9 cellular contexts compared by ENCODE assay signal in the genomic region with DNA sequence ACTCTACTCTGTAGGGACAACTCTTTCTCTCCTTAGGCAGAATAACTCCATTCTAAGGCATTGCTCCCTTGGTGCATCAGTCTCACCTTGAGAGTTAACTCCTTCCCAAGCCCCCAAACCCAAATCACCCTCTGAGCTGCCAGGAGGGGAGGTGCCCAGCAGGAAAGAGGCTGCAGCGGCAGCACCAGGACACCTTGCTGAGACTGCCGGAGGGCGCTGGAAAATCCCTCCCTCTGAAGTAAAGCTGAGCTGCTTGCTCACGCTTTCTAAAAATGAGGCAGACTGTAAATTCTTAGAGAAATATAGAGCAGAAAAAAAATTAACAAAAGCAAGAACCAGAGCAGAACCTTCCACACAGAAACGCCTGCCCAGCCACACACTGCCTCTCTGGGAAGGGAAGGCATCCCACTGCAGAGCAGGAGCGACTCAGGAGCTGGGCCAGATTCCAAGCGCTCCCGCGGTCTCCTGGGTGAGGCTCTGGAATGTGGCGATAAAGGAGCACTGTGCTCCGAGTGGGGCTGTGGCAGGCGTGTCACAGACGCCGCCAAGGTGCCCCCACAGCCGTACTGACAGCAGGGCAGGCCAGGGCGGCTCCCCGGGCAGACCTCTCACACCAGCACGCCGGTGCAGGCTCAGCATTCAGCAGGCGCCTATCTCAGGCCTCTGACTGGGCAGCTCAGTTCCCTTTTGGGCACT.
DNase-seq lines count a peak whose midpoint lies in the region; ATAC-seq and TF ChIP-seq lines count a peak whose summit lies in the region.
"Had no signal": no experiment of that assay in that cellular context is flagged by ENCODE, and none has a peak within 500 bp of the region (broad histone marks: within the 10 kb centered on the region; RNA-seq: fewer than 3 reads in every experiment).

No MANE protein-coding gene starts in this region.

- BruUV-seq in A673 (replicated peaks; lab: Mats Ljungman, UMichigan): no TSS peak

- H3K36me3 ChIP-seq in GM23338 (ENCODE audit: insufficient read depth) (no peaks in the 10 kb centered on the region), ascending aorta (no peaks in the 10 kb centered on the region), psoas muscle (ENCODE audit: insufficient read depth in 1 of 2, low read depth in 1 of 2) (no peaks in the 10 kb centered on the region), A673 (ENCODE audit: insufficient read depth, low read length, poor library complexity, severe bottlenecking) (no peaks in the 10 kb centered on the region)

- peaks cover 30% of the 10 kb centered on the region for H3K4me1 Mint-ChIP-seq in GM23338
- peaks cover 0 to 6% (median 3%) of the 10 kb centered on the region in 4 donors for H3K4me1 Mint-ChIP-seq in naive thymus-derived CD8-positive, alpha-beta T cell

- ATAC-seq in GM23338 (peak; percentile 73), left ventricle myocardium superior (peak; percentile 95), psoas muscle (peak; percentile 52 to 63 (median 57)), GM21526 (IDR thresholded peaks at IDR 0.05; ENCODE audit: low FRiP score, unreplicated experiment) (no peak)
- ATAC-seq in naive thymus-derived CD8-positive, alpha-beta T cell: no peak

- peaks cover 4% of the 10 kb centered on the region for H3K27me3 Mint-ChIP-seq in GM23338 (ENCODE audit: insufficient read depth, low read depth, poor library complexity)
- peaks cover 0 to 58% (median 18%) of the 10 kb centered on the region in 5 donors for H3K27me3 Mint-ChIP-seq in naive thymus-derived CD8-positive, alpha-beta T cell

- CTCF ChIA-PET in A673 (lab: Charles Lee): no interaction called here

- H4K20me1 ChIP-seq in GM23338 (replicated peaks; ENCODE audit: insufficient read depth): 0 out of 2 replicates have a peak, but pooled peaks cover 7% of the 10 kb centered on the region

- H3K4me1 ChIP-seq in GM23338 (ENCODE audit: insufficient read depth) (peaks cover 28% of the 10 kb centered on the region), ascending aorta (peaks cover 7 to 11% of the 10 kb centered on the region in 2 donors), psoas muscle (peaks cover 34% of the 10 kb centered on the region), A673 (ENCODE audit: insufficient read depth, low read length, poor library complexity, severe bottlenecking) (no peaks in the 10 kb centered on the region)

- peak overlapping the region; percentile 89 for H3K27ac Mint-ChIP-seq in GM23338
- no peak overlapping the region for H3K27ac Mint-ChIP-seq in naive thymus-derived CD8-positive, alpha-beta T cell

- H3K36me3 Mint-ChIP-seq in GM23338 (ENCODE audit: low read depth): no peaks in the 10 kb centered on the region
- H3K36me3 Mint-ChIP-seq in naive thymus-derived CD8-positive, alpha-beta T cell: no peaks in the 10 kb centered on the region

- H3K9me3 ChIP-seq in ascending aorta: no peaks in the 10 kb centered on the region
- H3K9me3 ChIP-seq in psoas muscle: no peaks in the 10 kb centered on the region
- H3K9me3 ChIP-seq in A673 (ENCODE audit: low read depth, low read length, poor library complexity, severe bottlenecking): no peaks in the 10 kb centered on the region

- H3K27ac ChIP-seq in GM23338 (ENCODE audit: low read depth) (peak overlapping the region; percentile 77), ascending aorta (peak overlapping the region; percentile 69 to 75), psoas muscle (peak overlapping the region; percentile 41), A673 (ENCODE audit: low read depth, low read length, poor library complexity, severe bottlenecking) (no peak overlapping the region)
- H3K27ac ChIP-seq: VCaP had no signal

- TF ChIP-seq CTCF in GM23338 (conservative IDR thresholded peaks at IDR 0.05; ENCODE audit: low read depth in 2 of 2): no peak
- TF ChIP-seq CTCF in ascending aorta (IDR thresholded peaks at IDR 0.05): no peak
- TF ChIP-seq CTCF in psoas muscle (IDR thresholded peaks at IDR 0.05): no peak
- no peak for TF ChIP-seq CTCF in A673 (conservative IDR thresholded peaks at IDR 0.05; ENCODE audit: low read depth, low read length)

- intact Hi-C loops in ascending aorta (cut with DNase I): loop anchor here (5.0 kb wide), 1 partner anchor 87 kb away; no protein-coding TSS in a partner anchor
- intact Hi-C loops in left ventricle myocardium superior (cut with micrococcal nuclease): no loop called here
- intact Hi-C loops in psoas muscle (cut with DNase I): no loop called here
- intact Hi-C loops in A673 (cut with micrococcal nuclease; ENCODE audit: unreplicated experiment): no loop called here

- DNase-seq in GM23338 (ENCODE audit: low spot score) (peak; percentile 42), ascending aorta (ENCODE audit: low spot score in 2 of 2) (peak in 1 of 2 donors; percentile 77), left ventricle myocardium superior (peak; percentile 90), psoas muscle (peak; percentile 58 to 69), activated gamma-delta T cell treated with Interleukin-2 at 50 U/mL for 16 hours (no peak), A673 (ENCODE audit: low spot score) (no peak)
- DNase-seq in naive thymus-derived CD8-positive, alpha-beta T cell: no peak

- no peaks in the 10 kb centered on the region for H3K79me2 ChIP-seq in GM23338 (replicated peaks; ENCODE audit: insufficient read depth)

- POLR2A ChIA-PET in naive thymus-derived CD8-positive, alpha-beta T cell (lab: Charles Lee): no interaction called here
- POLR2A ChIA-PET in A673 (lab: Charles Lee; ENCODE audit: low non-redundant PET): interaction anchor here (0.7 kb wide), 1 partner anchor 25 kb away, joined by 4 read pairs; no protein-coding TSS in a partner anchor

- H3K4me3 Mint-ChIP-seq in GM23338: 0 out of 3 replicates have a peak overlapping the region, but pooled peaks have one; percentile 35
- H3K4me3 Mint-ChIP-seq in naive thymus-derived CD8-positive, alpha-beta T cell: no peak overlapping the region

- H3K9me2 ChIP-seq in GM23338 (ENCODE audit: insufficient read depth): no peaks in the 10 kb centered on the region

- no peaks in the 10 kb centered on the region for H3K9me3 Mint-ChIP-seq in GM23338
- H3K9me3 Mint-ChIP-seq in naive thymus-derived CD8-positive, alpha-beta T cell: peaks cover 0 to 2% (median 0%) of the 10 kb centered on the region in 9 donors

- H3K27me3 ChIP-seq in GM23338 (ENCODE audit: insufficient read depth): no peaks in the 10 kb centered on the region
- H3K27me3 ChIP-seq in ascending aorta: no peaks in the 10 kb centered on the region
- H3K27me3 ChIP-seq in psoas muscle (ENCODE audit: insufficient read depth in 3 of 3, low read length in 2 of 3): no peaks in the 10 kb centered on the region
- peaks cover 90% of the 10 kb centered on the region for H3K27me3 ChIP-seq in A673 (replicated peaks; ENCODE audit: insufficient read depth, low read depth, low read length, poor library complexity)

- peak overlapping the region; percentile 43; the same call in 1 of the 2 replicates for H3K4me2 ChIP-seq in GM23338

- H3K4me3 ChIP-seq in GM23338: no peak overlapping the region
- peak overlapping the region in 1 of 2 donors; percentile 53 for H3K4me3 ChIP-seq in ascending aorta
- H3K4me3 ChIP-seq in psoas muscle: peak overlapping the region; percentile 36
- no peak overlapping the region for H3K4me3 ChIP-seq in A673 (ENCODE audit: low read depth, low read length, poor library complexity, severe bottlenecking)

- WGBS in psoas muscle, 3 donors: 22 to 43% (median 28%) methylated on average over 20 of the region's 20 CpGs

- H3F3A ChIP-seq in GM23338 (replicated peaks; ENCODE audit: low read depth): 0 out of 2 replicates have a peak, but pooled peaks cover 11% of the 10 kb centered on the region

- H2AFZ ChIP-seq in GM23338: no peak overlapping the region

TF ChIP-seq in GM23338, 12 proteins besides CTCF, POLR2A, EP300 and RAD21:
- TF ChIP-seq EZH2 (IDR thresholded peaks at IDR 0.05; ENCODE audit: low read depth, unreplicated experiment) (no peak), STAT1 (IDR thresholded peaks at IDR 0.05; ENCODE audit: unreplicated experiment) (no peak), ZNF114 (CRISPR knock-in tag; IDR thresholded peaks at IDR 0.05) (no peak), NANOG (IDR thresholded peaks at IDR 0.05; ENCODE audit: borderline replicate concordance) (no peak)
- TF ChIP-seq, protein P1, sequence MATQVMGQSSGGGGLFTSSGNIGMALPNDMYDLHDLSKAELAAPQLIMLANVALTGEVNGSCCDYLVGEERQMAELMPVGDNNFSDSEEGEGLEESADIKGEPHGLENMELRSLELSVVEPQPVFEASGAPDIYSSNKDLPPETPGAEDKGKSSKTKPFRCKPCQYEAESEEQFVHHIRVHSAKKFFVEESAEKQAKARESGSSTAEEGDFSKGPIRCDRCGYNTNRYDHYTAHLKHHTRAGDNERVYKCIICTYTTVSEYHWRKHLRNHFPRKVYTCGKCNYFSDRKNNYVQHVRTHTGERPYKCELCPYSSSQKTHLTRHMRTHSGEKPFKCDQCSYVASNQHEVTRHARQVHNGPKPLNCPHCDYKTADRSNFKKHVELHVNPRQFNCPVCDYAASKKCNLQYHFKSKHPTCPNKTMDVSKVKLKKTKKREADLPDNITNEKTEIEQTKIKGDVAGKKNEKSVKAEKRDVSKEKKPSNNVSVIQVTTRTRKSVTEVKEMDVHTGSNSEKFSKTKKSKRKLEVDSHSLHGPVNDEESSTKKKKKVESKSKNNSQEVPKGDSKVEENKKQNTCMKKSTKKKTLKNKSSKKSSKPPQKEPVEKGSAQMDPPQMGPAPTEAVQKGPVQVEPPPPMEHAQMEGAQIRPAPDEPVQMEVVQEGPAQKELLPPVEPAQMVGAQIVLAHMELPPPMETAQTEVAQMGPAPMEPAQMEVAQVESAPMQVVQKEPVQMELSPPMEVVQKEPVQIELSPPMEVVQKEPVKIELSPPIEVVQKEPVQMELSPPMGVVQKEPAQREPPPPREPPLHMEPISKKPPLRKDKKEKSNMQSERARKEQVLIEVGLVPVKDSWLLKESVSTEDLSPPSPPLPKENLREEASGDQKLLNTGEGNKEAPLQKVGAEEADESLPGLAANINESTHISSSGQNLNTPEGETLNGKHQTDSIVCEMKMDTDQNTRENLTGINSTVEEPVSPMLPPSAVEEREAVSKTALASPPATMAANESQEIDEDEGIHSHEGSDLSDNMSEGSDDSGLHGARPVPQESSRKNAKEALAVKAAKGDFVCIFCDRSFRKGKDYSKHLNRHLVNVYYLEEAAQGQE (IDR thresholded peaks at IDR 0.05; ENCODE audit: unreplicated experiment): no peak

Comparison
In these comparisons a context has a peak if more than half of its experiments do, and no peak if none do; other contexts are left out.
1. ATAC-seq: peak in GM23338 (single experiment), left ventricle myocardium superior (single experiment) and psoas muscle (4 of 4); none in GM21526 (single experiment) and naive thymus-derived CD8-positive, alpha-beta T cell (0 of 2).
2. DNase-seq: peak in GM23338 (single experiment), left ventricle myocardium superior (single experiment) and psoas muscle (2 of 2); none in activated gamma-delta T cell treated with Interleukin-2 at 50 U/mL for 16 hours (single experiment), naive thymus-derived CD8-positive, alpha-beta T cell (0 of 10) and A673 (single experiment).